ENCODE assay signal across 8 cellular contexts in genomic region chr3:168096210-168096795, GRCh38. TPM values are rescaled to one million over a fixed set of nuclear protein-coding genes. Genes with fewer than 3 reads are reported as not detected.
DNase-seq lines count a peak whose midpoint lies in the region; ATAC-seq and TF ChIP-seq lines count a peak whose summit lies in the region.

No MANE protein-coding gene starts in this region.

- DNase-seq in NCI-H1105 treated with DMSO at 0.1 percent for 48 hours (lab: John Stamatoyannopoulos, UW) = peak; percentile 94
- no peak for DNase-seq in SK-N-MC (ENCODE audit: low read depth, low spot score)
- peak; percentile 95 for DNase-seq in dedifferentiated amniotic fluid mesenchymal stem cell (ENCODE audit: extremely low spot score)
- peak; percentile 65 to 72 for DNase-seq in left colon
- peak; percentile 4 to 50 for DNase-seq in stimulated activated effector memory CD8-positive, alpha-beta T cell treated with anti-CD3 and anti-CD28 coated beads, Interleukin-12 subunit alpha, Interleukin-12 subunit beta, amount 100 ng/mL, for 72 hours (ENCODE audit: low spot score in 2 of 2)

- H3K27ac Mint-ChIP-seq in stimulated activated effector memory CD8-positive, alpha-beta T cell treated with anti-CD3 and anti-CD28 coated beads, Interleukin-12 subunit alpha, Interleukin-12 subunit beta, amount 100 ng/mL, for 72 hours = peak overlapping the region; percentile 78

- peak overlapping the region; percentile 95 for H2AFZ ChIP-seq in ACC112 (ENCODE audit: low read length, unreplicated experiment)

- H3K79me2 ChIP-seq in ACC112 (ENCODE audit: control insufficient read depth, insufficient read depth, low read length, unreplicated experiment) = peaks cover 30% of the 10 kb centered on the region

- peak; percentile 7 for ATAC-seq in HG02840 (IDR thresholded peaks at IDR 0.05; ENCODE audit: low FRiP score, unreplicated experiment)
- ATAC-seq in left colon = peak; percentile 18
- ATAC-seq in stimulated activated effector memory CD8-positive, alpha-beta T cell treated with anti-CD3 and anti-CD28 coated beads, Interleukin-12 subunit alpha, Interleukin-12 subunit beta, amount 100 ng/mL, for 72 hours = peak; percentile 2

- intact Hi-C loops in left colon (cut with DNase I, micrococcal nuclease) = no loop called here

- no peaks in the 10 kb centered on the region for H3K9me3 ChIP-seq in SK-N-MC (ENCODE audit: low read depth, low read length)

- H3K9me3 Mint-ChIP-seq in stimulated activated effector memory CD8-positive, alpha-beta T cell treated with anti-CD3 and anti-CD28 coated beads, Interleukin-12 subunit alpha, Interleukin-12 subunit beta, amount 100 ng/mL, for 72 hours = no peaks in the 10 kb centered on the region

- peak overlapping the region; percentile 84 for H3K27ac ChIP-seq in ACC112 (ENCODE audit: low read depth, low read length)
- H3K27ac ChIP-seq in SK-N-MC = peak overlapping the region; percentile 33; the same call in 1 of the 2 replicates

- no peaks in the 10 kb centered on the region for H3K36me3 Mint-ChIP-seq in stimulated activated effector memory CD8-positive, alpha-beta T cell treated with anti-CD3 and anti-CD28 coated beads, Interleukin-12 subunit alpha, Interleukin-12 subunit beta, amount 100 ng/mL, for 72 hours

- H3K27me3 ChIP-seq in ACC112 (ENCODE audit: insufficient read depth, low read length) = no peaks in the 10 kb centered on the region

- peak overlapping the region; percentile 78 for H3K4me3 Mint-ChIP-seq in stimulated activated effector memory CD8-positive, alpha-beta T cell treated with anti-CD3 and anti-CD28 coated beads, Interleukin-12 subunit alpha, Interleukin-12 subunit beta, amount 100 ng/mL, for 72 hours

- H3K9ac ChIP-seq in SK-N-MC (ENCODE audit: insufficient read length) = no peak overlapping the region

- H3K4me1 Mint-ChIP-seq in stimulated activated effector memory CD8-positive, alpha-beta T cell treated with anti-CD3 and anti-CD28 coated beads, Interleukin-12 subunit alpha, Interleukin-12 subunit beta, amount 100 ng/mL, for 72 hours = peaks cover 4% of the 10 kb centered on the region

- H3K4me1 ChIP-seq in ACC112 (ENCODE audit: control insufficient read depth, insufficient read depth, low read length, unreplicated experiment) = peaks cover 39% of the 10 kb centered on the region

- TF ChIP-seq CTCF in GM12875 (IDR thresholded peaks at IDR 0.05; ENCODE audit: borderline replicate concordance, insufficient read depth, low read depth, low read length) = no peak

- H3K4me3 ChIP-seq in ACC112 (ENCODE audit: low read depth, low read length) (peak overlapping the region; percentile 79), GM12875 (ENCODE audit: low read depth, low read length) (peak overlapping the region; percentile 92), SK-N-MC (peak overlapping the region; percentile 82)

- H3K36me3 ChIP-seq in ACC112 (ENCODE audit: insufficient read depth, low read length) (no peaks in the 10 kb centered on the region), SK-N-MC (ENCODE audit: insufficient read depth, low read length) (no peaks in the 10 kb centered on the region)

RNA-seq across cellular contexts. Expression of gene GOLIM4, which starts 0.6 kb away (rescaled TPM):
- total RNA-seq in left colon = 10 to 100 TPM; 95.4 to 97.6 TPM
